In genomic region chr14:75521415-75522199, GRCh38 we compare ENCODE assay signal across 8 cellular contexts. TPM values are rescaled to one million over a fixed set of nuclear protein-coding genes. Genes with fewer than 3 reads are reported as not detected.
DNase-seq lines count a peak whose midpoint lies in the region; ATAC-seq and TF ChIP-seq lines count a peak whose summit lies in the region.

No MANE protein-coding gene starts in this region.

- TF ChIP-seq POLR2A in NB4 (IDR thresholded peaks at IDR 0.05; ENCODE audit: extremely low read depth, insufficient read length) (no peak), uterus (IDR thresholded peaks at IDR 0.05) (no peak)

- H2AFZ ChIP-seq in ACC112 (ENCODE audit: low read length, unreplicated experiment), result peak overlapping the region; percentile 12
- H2AFZ ChIP-seq in hepatocyte, result peak overlapping the region; percentile 26

- H3K4me2 ChIP-seq in hepatocyte, result peak overlapping the region; percentile 55

- intact Hi-C loops in uterus (cut with DNase I; ENCODE audit: low total_unique reads), result no loop called here

- H3K79me2 ChIP-seq in ACC112 (ENCODE audit: control insufficient read depth, insufficient read depth, low read length, unreplicated experiment) (no peaks in the 10 kb centered on the region), hepatocyte (no peaks in the 10 kb centered on the region)

- peaks cover 27% of the 10 kb centered on the region for H3K4me1 ChIP-seq in ACC112 (ENCODE audit: control insufficient read depth, insufficient read depth, low read length, unreplicated experiment)
- H3K4me1 ChIP-seq in hepatocyte (ENCODE audit: insufficient read depth), result peaks cover 12% of the 10 kb centered on the region
- no peaks in the 10 kb centered on the region for H3K4me1 ChIP-seq in uterus

- in situ Hi-C loops in G401 (cut with HindIII; ENCODE audit: low sequenced_read_pairs), result no loop called here

- H3K9me2 ChIP-seq in hepatocyte (replicated peaks; ENCODE audit: insufficient read depth), result no peaks in the 10 kb centered on the region

- H3K27me3 ChIP-seq in ACC112 (ENCODE audit: insufficient read depth, low read length), result no peaks in the 10 kb centered on the region
- no peaks in the 10 kb centered on the region for H3K27me3 ChIP-seq in hepatocyte
- no peaks in the 10 kb centered on the region for H3K27me3 ChIP-seq in uterus

- H3K36me3 ChIP-seq in ACC112 (ENCODE audit: insufficient read depth, low read length) (no peaks in the 10 kb centered on the region), hepatocyte (replicated peaks; ENCODE audit: insufficient read depth, low read depth) (no peaks in the 10 kb centered on the region), uterus (no peaks in the 10 kb centered on the region)

- H3K4me3 ChIP-seq in ACC112 (ENCODE audit: low read depth, low read length) (no peak overlapping the region), NB4 (ENCODE audit: low read depth, low read length) (peak overlapping the region; percentile 70), hepatocyte (no peak overlapping the region), uterus (no peak overlapping the region)

- WGBS in hepatocyte (ENCODE audit: low lambda C conversion rate, missing lambda C conversion rate), result 47% methylated on average over 11 of the region's 11 CpGs

- no peak for TF ChIP-seq CTCF in NB4 (IDR thresholded peaks at IDR 0.05; ENCODE audit: low read depth, low read length)
- TF ChIP-seq CTCF in hepatocyte (IDR thresholded peaks at IDR 0.05; ENCODE audit: poor library complexity), result no peak
- no peak for TF ChIP-seq CTCF in uterus (IDR thresholded peaks at IDR 0.05)

- H4K20me1 ChIP-seq in hepatocyte (ENCODE audit: insufficient read depth, poor library complexity, severe bottlenecking), result no peaks in the 10 kb centered on the region

- ATAC-seq in GM19372 (IDR thresholded peaks at IDR 0.05; ENCODE audit: low read depth, unreplicated experiment), result peak; percentile 12

- no peak overlapping the region for H3K27ac ChIP-seq in ACC112 (ENCODE audit: low read depth, low read length)
- peak overlapping the region; percentile 82 for H3K27ac ChIP-seq in hepatocyte
- no peak overlapping the region for H3K27ac ChIP-seq in uterus

- H3K9me3 ChIP-seq in hepatocyte (ENCODE audit: low read depth) (no peaks in the 10 kb centered on the region), uterus (no peaks in the 10 kb centered on the region)

- no peak for DNase-seq in NB4 (ENCODE audit: low read depth)
- peak; percentile 42 for DNase-seq in hepatocyte (ENCODE audit: low spot score)
- DNase-seq in G401 (ENCODE audit: low spot score), result no peak
- DNase-seq in NCI-H146 treated with DMSO at 0.1 percent for 48 hours (lab: John Stamatoyannopoulos, UW; ENCODE audit: unreplicated experiment), result no peak
- DNase-seq in DMS79 (lab: John Stamatoyannopoulos, UW), result no peak
- no peak for DNase-seq in uterus

RNA-seq across cellular contexts. Expression of gene BATF, which starts 0.7 kb away (rescaled TPM):
- total RNA-seq in hepatocyte (0.60 TPM in 1 of 2 replicates, not detected in the other), uterus (1 to 10 TPM in 2 of 4 donors, under 1 TPM in 1, not detected in 1; 0.28 to 6.4 (median 1.3) TPM)
- 3.1 and 3.6 TPM in 2 replicates for polyA plus RNA-seq in hepatocyte
- total RNA-seq in G401 (2014; rRNA removed; shearing (Covaris generic)), result not detected in 2 replicates

RNA-seq across cellular contexts. Expression of gene FLVCR2, which starts 56.8 kb away (rescaled TPM):
- total RNA-seq in hepatocyte (10.1 and 16.1 TPM in 2 replicates), uterus (10 to 100 TPM in 1 of 4 donors, 1 to 10 TPM in 3; 2.3 to 15.0 (median 3.3) TPM)
- 7.7 and 9.5 TPM in 2 replicates for polyA plus RNA-seq in hepatocyte
- total RNA-seq in G401 (2014; rRNA removed; shearing (Covaris generic)), result 1.3 and 1.6 TPM in 2 replicates
